Comparison of ENCODE assay signal across 19 cellular contexts in the genomic region with DNA sequence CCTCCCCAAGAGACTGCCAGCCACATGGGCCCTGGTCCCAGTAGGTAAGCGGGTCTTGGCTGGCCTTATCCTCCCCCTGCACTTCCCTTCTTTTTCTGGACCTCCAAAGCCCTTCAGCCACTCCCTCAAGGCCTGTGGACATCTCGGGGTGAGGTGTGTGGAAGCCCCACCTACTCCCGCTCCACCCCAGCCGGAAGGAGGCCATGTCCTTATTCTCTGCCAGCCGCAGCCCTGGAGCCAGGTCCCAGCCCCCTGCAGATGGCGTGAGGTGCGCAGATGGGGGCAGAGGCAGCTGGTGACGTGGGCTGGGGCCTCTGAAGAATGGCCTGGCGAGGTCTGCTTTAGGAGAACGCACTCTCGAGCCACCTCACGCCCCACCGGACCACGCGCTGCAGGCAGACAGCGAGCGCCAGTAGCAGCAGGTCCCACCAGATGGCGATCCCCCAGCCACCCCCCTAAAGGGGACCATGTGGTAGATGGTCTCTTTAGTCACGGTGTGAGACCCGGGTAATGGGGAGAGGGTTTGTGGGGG.
"Had no signal": no experiment of that assay in that cellular context is flagged by ENCODE, and none has a peak within 500 bp of the region (broad histone marks: within the 10 kb centered on the region; RNA-seq: fewer than 3 reads in every experiment).

No MANE protein-coding gene starts in this region.

- DNase-seq: activated CD4-positive, alpha-beta T cell treated with anti-CD3 and anti-CD28 coated beads for 36 hours; activated CD4-positive, alpha-beta T cell treated with anti-CD3 and anti-CD28 coated beads, Interleukin-2, amount 50 U/mL, for 48 hours; activated naive CD8-positive, alpha-beta T cell treated with anti-CD3 and anti-CD28 coated beads for 36 hours; activated T-cell treated with anti-CD3 and anti-CD28 coated beads for 4 hours; amniotic stem cell; dermis blood vessel endothelial cell; effector memory CD4-positive, alpha-beta T cell; lower lobe of right lung; natural killer cell; stimulated activated naive B cell treated with anti-CD40 and anti-IgM and Interleukin-4, amounts not matched to agents 10 μg/mL and 1 μg/mL and 100 μg/mL, for 72 hours; T-helper 2 cell; thyroid gland had no signal

- H3K9me3 ChIP-seq: esophagus muscularis mucosa, gastroesophageal sphincter, lower lobe of right lung, neutrophil, pancreas, thyroid gland had no signal

- H3K4me1 ChIP-seq: pancreas, thyroid gland had no signal

- H3K27ac ChIP-seq: cardiac muscle cell, esophagus muscularis mucosa, gastroesophageal sphincter, hepatocyte, lower lobe of right lung, neutrophil, thyroid gland had no signal

- H3K4me2 ChIP-seq: hepatocyte had no signal

- H3K36me3 ChIP-seq: cardiac muscle cell, lower lobe of right lung, neutrophil, pancreas, thyroid gland had no signal

- FAIRE-seq: endothelial cell of umbilical vein, pancreas had no signal

- H3K27me3 ChIP-seq: cardiac muscle cell, esophagus muscularis mucosa, gastroesophageal sphincter, hepatocyte, pancreas, thyroid gland had no signal

- H3K4me3 ChIP-seq: cardiac muscle cell, esophagus muscularis mucosa, gastroesophageal sphincter, hepatocyte, lower lobe of right lung, pancreas, thyroid gland had no signal

- ATAC-seq: activated CD4-positive, alpha-beta T cell treated with anti-CD3 and anti-CD28 coated beads for 36 hours; gastroesophageal sphincter; lower lobe of right lung; natural killer cell had no signal
